18 cellular contexts compared by ENCODE assay signal in the genomic region with DNA sequence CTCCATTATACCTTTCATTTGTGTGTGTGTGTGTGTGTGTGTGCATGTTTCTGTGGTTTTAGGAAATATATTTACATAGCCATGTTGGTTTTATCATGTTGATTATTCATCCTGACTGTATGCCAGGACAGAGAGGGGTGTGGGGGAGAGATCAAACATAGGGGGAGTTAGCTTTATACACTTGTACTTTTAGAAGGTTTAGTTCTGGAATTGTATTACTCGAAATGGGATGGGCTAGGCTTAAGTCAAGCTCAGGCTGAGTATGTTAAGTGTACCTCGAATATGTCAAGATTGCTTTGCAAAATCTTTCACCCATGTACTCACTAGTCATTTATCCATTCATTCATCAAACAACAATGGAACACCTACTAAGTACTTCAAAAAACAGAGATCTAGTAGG.
DNase-seq lines count a peak whose midpoint lies in the region; ATAC-seq and TF ChIP-seq lines count a peak whose summit lies in the region.
"Had no signal": no experiment of that assay in that cellular context is flagged by ENCODE, and none has a peak within 500 bp of the region (broad histone marks: within the 10 kb centered on the region; RNA-seq: fewer than 3 reads in every experiment).

No MANE protein-coding gene starts in this region.

- peaks cover 7% of the 10 kb centered on the region for H3F3A ChIP-seq in SK-N-SH (replicated peaks; ENCODE audit: insufficient read depth)

- H2AFZ ChIP-seq in SK-N-SH (ENCODE audit: low read depth), result no peak overlapping the region

- H3K27ac ChIP-seq in SK-N-SH (ENCODE audit: low read depth in 2 of 2, low read length in 1 of 2) (no peak overlapping the region; a peak in 2 of 4 replicates), ascending aorta (peak overlapping the region; percentile 42 to 55), upper lobe of right lung (no peak overlapping the region)

- no peak overlapping the region for H3K4me3 ChIP-seq in SK-N-SH (ENCODE audit: low read depth in 2 of 2, low read length in 1 of 2)
- peak overlapping the region in 1 of 2 donors; percentile 47 for H3K4me3 ChIP-seq in ascending aorta
- H3K4me3 ChIP-seq in fibroblast of the aortic adventitia (ENCODE audit: low read depth, low read length), result no peak overlapping the region
- no peak overlapping the region for H3K4me3 ChIP-seq in upper lobe of right lung
- no peak overlapping the region for H3K4me3 ChIP-seq in Caco-2 (ENCODE audit: low read depth, low read length)
- H3K4me3 ChIP-seq: BLaER1 treated with 17β-estradiol and CSF1 and Interleukin-3, amounts not matched to agents 10 nM and 100 nM; K562 had no signal

- CTCF ChIA-PET in SK-N-SH (lab: Yijun Ruan, JAX), result no interaction called here
- CTCF ChIA-PET in Caco-2 (lab: Charles Lee), result no interaction called here
- CTCF ChIA-PET in activated naive CD4-positive, alpha-beta T cell treated with anti-CD3 and anti-CD28 coated beads, Interleukin-2, amount 10 ng/mL, durations not matched to agents 7 days and 5 days (lab: Charles Lee), result no interaction called here

- H3K27me3 ChIP-seq in SK-N-SH (ENCODE audit: insufficient read depth) (no peaks in the 10 kb centered on the region; the same call in 1 of the 2 replicates), ascending aorta (no peaks in the 10 kb centered on the region), upper lobe of right lung (no peaks in the 10 kb centered on the region), Caco-2 (replicated peaks; ENCODE audit: control insufficient read depth, insufficient read depth, low read length) (no peaks in the 10 kb centered on the region)
- H3K27me3 ChIP-seq: BLaER1 treated with 17β-estradiol and CSF1 and Interleukin-3, amounts not matched to agents 10 nM and 100 nM had no signal

- H3K79me2 ChIP-seq in SK-N-SH (ENCODE audit: insufficient read depth), result 0 out of 2 replicates have a peak, but pooled peaks cover 4% of the 10 kb centered on the region

- H3K4me3 Mint-ChIP-seq in Caco-2 (ENCODE audit: unreplicated experiment), result no peak overlapping the region
- H3K4me3 Mint-ChIP-seq in activated naive CD4-positive, alpha-beta T cell treated with anti-CD3 and anti-CD28 coated beads, Interleukin-2, amount 10 ng/mL, durations not matched to agents 7 days and 5 days, result no peak overlapping the region
- H3K4me3 Mint-ChIP-seq: HFFc6 had no signal

- no peaks in the 10 kb centered on the region for H3K36me3 Mint-ChIP-seq in Caco-2 (ENCODE audit: insufficient read depth, unreplicated experiment)
- H3K36me3 Mint-ChIP-seq in activated naive CD4-positive, alpha-beta T cell treated with anti-CD3 and anti-CD28 coated beads, Interleukin-2, amount 10 ng/mL, durations not matched to agents 7 days and 5 days, result no peaks in the 10 kb centered on the region

- H4K20me1 ChIP-seq in SK-N-SH (ENCODE audit: insufficient read depth), result no peaks in the 10 kb centered on the region
- H4K20me1 ChIP-seq: BLaER1 treated with 17β-estradiol and CSF1 and Interleukin-3, amounts not matched to agents 10 nM and 100 nM had no signal

- intact Hi-C loops in ascending aorta (cut with DNase I) (no loop called here), upper lobe of right lung (cut with DNase I) (no loop called here), Caco-2 (cut with micrococcal nuclease; ENCODE audit: unreplicated experiment) (no loop called here)

- H3K36me3 ChIP-seq in SK-N-SH (replicated peaks in 1 of 2; ENCODE audit: control insufficient read depth in 1 of 2, insufficient read depth in 2 of 2, low read length in 1 of 2) (peaks cover 0 to 3% of the 10 kb centered on the region in 2 experiments), ascending aorta (no peaks in the 10 kb centered on the region), upper lobe of right lung (no peaks in the 10 kb centered on the region), Caco-2 (ENCODE audit: control insufficient read depth, insufficient read depth, low read length) (no peaks in the 10 kb centered on the region)
- H3K36me3 ChIP-seq: BLaER1 treated with 17β-estradiol and CSF1 and Interleukin-3, amounts not matched to agents 10 nM and 100 nM had no signal

- POLR2A ChIA-PET in SK-N-SH (lab: Yijun Ruan, JAX) (no interaction called here), Caco-2 (lab: Charles Lee) (no interaction called here)

- no peaks in the 10 kb centered on the region for H3K9me3 Mint-ChIP-seq in Caco-2 (ENCODE audit: unreplicated experiment)
- H3K9me3 Mint-ChIP-seq in activated naive CD4-positive, alpha-beta T cell treated with anti-CD3 and anti-CD28 coated beads, Interleukin-2, amount 10 ng/mL, durations not matched to agents 7 days and 5 days, result no peaks in the 10 kb centered on the region
- H3K9me3 Mint-ChIP-seq: HFFc6 had no signal

- peaks cover 12% of the 10 kb centered on the region for H3K4me1 Mint-ChIP-seq in Caco-2 (ENCODE audit: low read depth, unreplicated experiment)
- no peaks in the 10 kb centered on the region for H3K4me1 Mint-ChIP-seq in activated naive CD4-positive, alpha-beta T cell treated with anti-CD3 and anti-CD28 coated beads, Interleukin-2, amount 10 ng/mL, durations not matched to agents 7 days and 5 days

- no peak overlapping the region for H3K27ac Mint-ChIP-seq in Caco-2 (ENCODE audit: unreplicated experiment)
- no peak overlapping the region for H3K27ac Mint-ChIP-seq in activated naive CD4-positive, alpha-beta T cell treated with anti-CD3 and anti-CD28 coated beads, Interleukin-2, amount 10 ng/mL, durations not matched to agents 7 days and 5 days
- H3K27ac Mint-ChIP-seq: HFFc6 had no signal

- no peak for TF ChIP-seq EP300 in SK-N-SH (IDR thresholded peaks at IDR 0.05; ENCODE audit: borderline replicate concordance in 1 of 2, low read depth in 1 of 2, low read length in 1 of 2)

- BruUV-seq in Caco-2 (replicated peaks; lab: Mats Ljungman, UMichigan), result no TSS peak

- no peak for TF ChIP-seq CTCF in SK-N-SH (IDR thresholded peaks at IDR 0.05)
- TF ChIP-seq CTCF in ascending aorta (IDR thresholded peaks at IDR 0.05), result no peak
- no peak for TF ChIP-seq CTCF in fibroblast of the aortic adventitia (IDR thresholded peaks at IDR 0.05; ENCODE audit: insufficient read depth, low read length)
- no peak for TF ChIP-seq CTCF in upper lobe of right lung (IDR thresholded peaks at IDR 0.05)
- TF ChIP-seq CTCF in Caco-2 (IDR thresholded peaks at IDR 0.05; ENCODE audit: insufficient read depth in 1 of 2, low read depth in 1 of 2, low read length in 1 of 2, severe bottlenecking in 1 of 2, unreplicated experiment in 1 of 2), result no peak

- 0% methylated on average over 2 of the region's 2 CpGs for WGBS in SK-N-SH (ENCODE audit: low lambda C conversion rate)

- ATAC-seq in SK-N-SH treated with all-trans-retinoic acid at 6 μM for 48 hours (peak; percentile 18), upper lobe of right lung (peak; percentile 27)
- ATAC-seq in activated CD4-positive, CD25-positive, alpha-beta regulatory T cell treated with anti-CD3 and anti-CD28 coated beads, Interleukin-2, amount 50 U/mL, for 24 hours, result no peak
- ATAC-seq: K562, Panc1 had no signal

- H3K27me3 Mint-ChIP-seq in Caco-2 (ENCODE audit: insufficient read depth, unreplicated experiment), result no peaks in the 10 kb centered on the region
- H3K27me3 Mint-ChIP-seq in activated naive CD4-positive, alpha-beta T cell treated with anti-CD3 and anti-CD28 coated beads, Interleukin-2, amount 10 ng/mL, durations not matched to agents 7 days and 5 days, result no peaks in the 10 kb centered on the region

- H3K9me3 ChIP-seq in SK-N-SH (no peaks in the 10 kb centered on the region), ascending aorta (no peaks in the 10 kb centered on the region), upper lobe of right lung (no peaks in the 10 kb centered on the region), Caco-2 (no peaks in the 10 kb centered on the region)
- H3K9me3 ChIP-seq: BLaER1 treated with 17β-estradiol and CSF1 and Interleukin-3, amounts not matched to agents 10 nM and 100 nM had no signal

- H3K4me1 ChIP-seq in SK-N-SH (ENCODE audit: control insufficient read depth in 1 of 2, insufficient read depth in 2 of 2, low read depth in 1 of 2, low read length in 1 of 2) (peaks cover 10 to 26% of the 10 kb centered on the region in 2 experiments; a peak in 2 of 4 replicates), ascending aorta (peaks cover 0 to 16% of the 10 kb centered on the region in 2 donors), upper lobe of right lung (no peaks in the 10 kb centered on the region), Caco-2 (peaks cover 40% of the 10 kb centered on the region)

- TF ChIP-seq RAD21 in SK-N-SH (IDR thresholded peaks at IDR 0.05; ENCODE audit: low read length), result no peak

- no peak overlapping the region for H3K4me2 ChIP-seq in SK-N-SH
- H3K4me2 ChIP-seq: BLaER1 treated with 17β-estradiol and CSF1 and Interleukin-3, amounts not matched to agents 10 nM and 100 nM had no signal

- H3K9me2 ChIP-seq in SK-N-SH, result no peaks in the 10 kb centered on the region

- no peak overlapping the region for H3K9ac ChIP-seq in SK-N-SH
- H3K9ac ChIP-seq: BLaER1 treated with 17β-estradiol and CSF1 and Interleukin-3, amounts not matched to agents 10 nM and 100 nM had no signal

- DNase-seq in SK-N-SH, result no peak
- no peak for DNase-seq in ascending aorta (ENCODE audit: low spot score in 2 of 2)
- peak; percentile 53 for DNase-seq in fibroblast of the aortic adventitia (ENCODE audit: low read depth)
- no peak for DNase-seq in upper lobe of right lung
- no peak for DNase-seq in Caco-2
- DNase-seq in activated naive CD4-positive, alpha-beta T cell treated with anti-CD3 and anti-CD28 coated beads, Interleukin-2, amount 10 ng/mL, durations not matched to agents 7 days and 5 days, result no peak
- DNase-seq: 8988T, DMS153, HFFc6, NCI-H1048, NCI-H345, NCI-H748 treated with DMSO at 0.1 percent for 48 hours, SHP77 had no signal

TF ChIP-seq in SK-N-SH treated with all-trans-retinoic acid at 6 μM for 48 hours, 23 proteins besides CTCF, POLR2A, EP300 and RAD21 (continues in another document):
- TF ChIP-seq BACH2 (CRISPR knock-in tag; IDR thresholded peaks at IDR 0.05; ENCODE audit: borderline replicate concordance) (no peak), ZNF70 (CRISPR knock-in tag; IDR thresholded peaks at IDR 0.05) (no peak)

TF ChIP-seq in SK-N-SH, 30 proteins besides CTCF, POLR2A, EP300 and RAD21 (continues in another document):
- TF ChIP-seq RFX5 (IDR thresholded peaks at IDR 0.05; ENCODE audit: low read length) (no peak), JUND (IDR thresholded peaks at IDR 0.05) (no peak), FOXJ3 (CRISPR knock-in tag; IDR thresholded peaks at IDR 0.05) (no peak), GABPA (IDR thresholded peaks at IDR 0.05; ENCODE audit: low read depth) (no peak), EZH2phosphoT487 (IDR thresholded peaks at IDR 0.05; ENCODE audit: borderline replicate concordance, low read depth) (no peak), MXI1 (IDR thresholded peaks at IDR 0.05; ENCODE audit: low read depth, low read length) (no peak)
- TF ChIP-seq, protein P1, sequence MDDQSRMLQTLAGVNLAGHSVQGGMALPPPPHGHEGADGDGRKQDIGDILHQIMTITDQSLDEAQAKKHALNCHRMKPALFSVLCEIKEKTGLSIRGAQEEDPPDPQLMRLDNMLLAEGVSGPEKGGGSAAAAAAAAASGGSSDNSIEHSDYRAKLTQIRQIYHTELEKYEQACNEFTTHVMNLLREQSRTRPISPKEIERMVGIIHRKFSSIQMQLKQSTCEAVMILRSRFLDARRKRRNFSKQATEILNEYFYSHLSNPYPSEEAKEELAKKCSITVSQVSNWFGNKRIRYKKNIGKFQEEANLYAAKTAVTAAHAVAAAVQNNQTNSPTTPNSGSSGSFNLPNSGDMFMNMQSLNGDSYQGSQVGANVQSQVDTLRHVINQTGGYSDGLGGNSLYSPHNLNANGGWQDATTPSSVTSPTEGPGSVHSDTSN (IDR thresholded peaks at IDR 0.05), result no peak

Comparison
In these comparisons a context has a peak if more than half of its experiments do, and no peak if none do; other contexts are left out.
1. ATAC-seq: peak in SK-N-SH treated with all-trans-retinoic acid at 6 μM for 48 hours (single experiment) and upper lobe of right lung (single experiment); none in activated CD4-positive, CD25-positive, alpha-beta regulatory T cell treated with anti-CD3 and anti-CD28 coated beads, Interleukin-2, amount 50 U/mL, for 24 hours (0 of 2).
2. H3K27ac ChIP-seq: peak in ascending aorta (2 of 2); none in SK-N-SH (0 of 2) and upper lobe of right lung (single experiment).